In the genomic region with DNA sequence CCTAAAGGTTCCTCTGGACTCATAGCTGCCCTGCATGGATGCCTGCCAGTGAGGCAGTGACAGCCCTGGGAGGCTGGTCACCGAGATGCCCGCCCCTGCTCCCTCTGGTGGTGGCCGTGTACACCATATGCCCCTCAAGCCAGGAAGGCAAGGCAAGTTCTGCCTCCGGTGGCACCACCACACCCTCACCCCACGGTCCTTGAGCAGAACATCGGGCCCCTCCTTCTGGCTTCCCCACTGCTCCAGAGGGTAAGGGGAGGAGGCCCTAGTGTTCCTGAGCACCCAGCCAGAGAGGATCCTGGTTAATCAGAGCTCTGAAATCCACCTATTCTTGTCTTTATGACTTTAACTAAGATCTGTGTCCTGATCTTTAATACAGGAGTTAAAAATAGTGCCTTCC, we compare ENCODE assay signal across 2 cellular contexts.
A peak's percentile ranks its signal among the peaks of the same experiment; 100 is the strongest.
TF ChIP-seq lines count a peak whose summit lies in the region.

No MANE protein-coding gene starts in this region.

TF ChIP-seq in liver, 16 proteins besides CTCF, POLR2A, EP300 and RAD21:
- no peak for TF ChIP-seq HNF4G (IDR thresholded peaks at IDR 0.05)
- peak; percentile 37 to 47 for TF ChIP-seq HNF4A (conservative IDR thresholded peaks at IDR 0.05)
- TF ChIP-seq TAF1 (conservative IDR thresholded peaks at IDR 0.05) = no peak
- peak; percentile 32 for TF ChIP-seq SP1 (IDR thresholded peaks at IDR 0.05)
- TF ChIP-seq RXRA (IDR thresholded peaks at IDR 0.05) = peak; percentile 9 to 26
- peak; percentile 29 for TF ChIP-seq MAX (IDR thresholded peaks at IDR 0.05)

TF ChIP-seq in HepG2, 621 proteins besides CTCF, POLR2A, EP300 and RAD21:
- TF ChIP-seq ETS1 (CRISPR knock-in tag; IDR thresholded peaks at IDR 0.05) (no peak), SRSF4 (IDR thresholded peaks at IDR 0.05; ENCODE audit: low read depth, low read length, poor library complexity, severe bottlenecking) (no peak), ELF3 (CRISPR knock-in tag; IDR thresholded peaks at IDR 0.05) (no peak), ZBTB1 (CRISPR knock-in tag; IDR thresholded peaks at IDR 0.05; ENCODE audit: borderline replicate concordance) (no peak), ZHX1 (CRISPR knock-in tag; IDR thresholded peaks at IDR 0.05; ENCODE audit: low read depth) (no peak), ZNF160 (CRISPR knock-in tag; IDR thresholded peaks at IDR 0.05) (no peak), KDM5B (CRISPR knock-in tag; IDR thresholded peaks at IDR 0.05; ENCODE audit: borderline replicate concordance) (no peak), ZNF225 (CRISPR knock-in tag; IDR thresholded peaks at IDR 0.05) (no peak), ZNF337 (CRISPR knock-in tag; IDR thresholded peaks at IDR 0.05; ENCODE audit: borderline replicate concordance, low read depth) (no peak), KLF16 (CRISPR knock-in tag; IDR thresholded peaks at IDR 0.05) (no peak), SP5 (CRISPR knock-in tag; IDR thresholded peaks at IDR 0.05; ENCODE audit: borderline replicate concordance, low read depth) (no peak), RFX5 (IDR thresholded peaks at IDR 0.05; ENCODE audit: low read depth, low read length) (no peak), RNF2 (conservative IDR thresholded peaks at IDR 0.05; ENCODE audit: low read depth) (no peak), ZNF747 (CRISPR knock-in tag; IDR thresholded peaks at IDR 0.05; ENCODE audit: borderline replicate concordance) (no peak), ZC3H13 (CRISPR knock-in tag; IDR thresholded peaks at IDR 0.05) (no peak)
- TF ChIP-seq, protein P1, sequence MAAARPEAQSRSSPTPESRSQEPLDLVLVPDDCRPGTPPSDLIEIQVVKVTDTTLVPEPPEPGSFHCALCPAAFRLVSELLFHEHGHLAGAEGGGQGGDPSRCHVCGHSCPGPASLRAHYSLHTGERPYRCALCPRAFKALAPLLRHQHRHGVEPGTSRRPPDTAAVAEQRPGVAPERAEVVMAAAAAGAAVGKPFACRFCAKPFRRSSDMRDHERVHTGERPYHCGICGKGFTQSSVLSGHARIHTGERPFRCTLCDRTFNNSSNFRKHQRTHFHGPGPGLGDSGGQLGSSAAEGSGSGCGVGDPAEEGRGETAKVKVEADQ (CRISPR knock-in tag; IDR thresholded peaks at IDR 0.05; ENCODE audit: borderline replicate concordance) = no peak
- TF ChIP-seq, protein P2, sequence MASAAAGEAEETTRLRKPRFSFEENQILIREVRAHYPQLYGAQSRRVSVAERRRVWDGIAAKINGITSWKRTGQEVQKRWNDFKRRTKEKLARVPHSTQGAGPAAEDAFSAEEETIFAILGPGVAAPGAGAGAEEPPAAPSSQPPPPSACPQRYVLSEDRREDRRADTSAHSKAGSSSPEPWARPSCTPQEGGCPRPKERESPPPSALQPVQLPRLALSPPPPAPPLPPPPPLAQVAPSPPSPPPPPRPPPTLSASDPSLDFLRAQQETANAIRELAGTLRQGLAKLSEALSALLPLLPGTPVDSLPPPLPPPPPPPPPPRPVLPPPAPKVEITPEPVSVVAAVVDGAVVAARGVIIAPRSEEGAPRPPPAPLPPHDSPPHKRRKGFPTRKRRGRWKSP (CRISPR knock-in tag; IDR thresholded peaks at IDR 0.05) = no peak
- TF ChIP-seq, protein P3, sequence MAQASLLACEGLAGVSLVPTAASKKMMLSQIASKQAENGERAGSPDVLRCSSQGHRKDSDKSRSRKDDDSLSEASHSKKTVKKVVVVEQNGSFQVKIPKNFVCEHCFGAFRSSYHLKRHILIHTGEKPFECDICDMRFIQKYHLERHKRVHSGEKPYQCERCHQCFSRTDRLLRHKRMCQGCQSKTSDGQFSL (CRISPR knock-in tag; IDR thresholded peaks at IDR 0.05) = no peak
